8 cellular contexts compared by ENCODE assay signal in the genomic region with DNA sequence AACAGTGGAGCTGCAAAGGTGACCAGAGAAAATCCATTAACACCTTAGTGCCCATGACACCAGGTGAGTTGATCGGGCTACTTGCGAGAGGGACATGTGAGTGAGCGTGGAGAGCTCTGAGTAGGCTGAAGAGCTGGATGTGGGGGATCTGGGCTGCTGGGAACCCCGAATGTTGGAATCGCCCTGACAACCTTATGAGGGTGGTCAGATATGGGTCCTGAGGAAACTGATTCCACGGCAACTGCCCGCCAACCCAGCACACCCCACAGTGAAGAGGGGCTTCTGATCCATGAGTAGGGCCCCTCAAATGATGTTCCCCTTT. TPM values are rescaled to one million over a fixed set of nuclear protein-coding genes. Genes with fewer than 3 reads are reported as not detected.
DNase-seq lines count a peak whose midpoint lies in the region; ATAC-seq and TF ChIP-seq lines count a peak whose summit lies in the region.

No MANE protein-coding gene starts in this region.

- H3K27me3 ChIP-seq in H7 (ENCODE audit: control insufficient read depth, insufficient read depth, low read length): peaks cover 18% of the 10 kb centered on the region; the same call in 1 of the 2 replicates
- no peaks in the 10 kb centered on the region for H3K27me3 ChIP-seq in heart right ventricle
- no peaks in the 10 kb centered on the region for H3K27me3 ChIP-seq in skeletal muscle tissue (ENCODE audit: control insufficient read depth in 3 of 3, insufficient read depth in 3 of 3, low read length in 3 of 3)

- intact Hi-C loops in heart right ventricle (cut with DNase I): loop anchor here in 1 of 10 donors (10.0 kb wide), 1 partner anchor 199 kb away; the partner anchor contains the start of gene CEP350

- no peak for TF ChIP-seq CTCF in WI38 (IDR thresholded peaks at IDR 0.05; ENCODE audit: low read depth, low read length)
- TF ChIP-seq CTCF in heart right ventricle (IDR thresholded peaks at IDR 0.05): no peak

- H3K9me3 ChIP-seq in heart right ventricle (no peaks in the 10 kb centered on the region), skeletal muscle tissue (ENCODE audit: control insufficient read depth in 3 of 3, low read length in 3 of 3) (no peaks in the 10 kb centered on the region)

- H3K4me1 ChIP-seq in heart right ventricle (peaks cover 0 to 56% (median 32%) of the 10 kb centered on the region in 9 donors), skeletal muscle tissue (ENCODE audit: control insufficient read depth in 3 of 3, insufficient read depth in 3 of 3, low read length in 3 of 3) (peaks cover 22 to 45% (median 24%) of the 10 kb centered on the region in 3 donors)

- peak overlapping the region; percentile 75 to 97 (median 96) for H3K9ac ChIP-seq in skeletal muscle tissue (ENCODE audit: low read depth in 1 of 3, low read length in 3 of 3)

- 5 to 11% methylated on average over 7 of the region's 7 CpGs for WGBS in heart right ventricle, 2 donors

- H3K4me3 ChIP-seq in H7 (ENCODE audit: insufficient read depth, low read depth, low read length) (peak overlapping the region; percentile 92), WI38 (ENCODE audit: low read depth, low read length) (peak overlapping the region; percentile 57), heart right ventricle (peak overlapping the region; percentile 73 to 100 (median 95)), skeletal muscle tissue (ENCODE audit: low read length in 3 of 3) (peak overlapping the region; percentile 90 to 99 (median 99))

- peak overlapping the region; percentile 93 to 98 (median 96) for H3K27ac ChIP-seq in heart right ventricle
- peak overlapping the region; percentile 89 for H3K27ac ChIP-seq in skeletal muscle tissue (ENCODE audit: low read depth, low read length)

- ATAC-seq in heart right ventricle: peak in 3 of 8 donors; percentile 4 to 11 (median 7)
- no peak for ATAC-seq in GM21723 (IDR thresholded peaks at IDR 0.05; ENCODE audit: unreplicated experiment)
- no peak for ATAC-seq in GM21390 (IDR thresholded peaks at IDR 0.05; ENCODE audit: unreplicated experiment)
- ATAC-seq in activated CD4-positive, CD25-positive, alpha-beta regulatory T cell treated with anti-CD3 and anti-CD28 coated beads, Interleukin-2, amount 50 U/mL, for 24 hours: no peak

- H3K36me3 ChIP-seq in H7 (replicated peaks; ENCODE audit: control insufficient read depth, insufficient read depth, low read length) (no peaks in the 10 kb centered on the region), heart right ventricle (no peaks in the 10 kb centered on the region), skeletal muscle tissue (ENCODE audit: control insufficient read depth in 3 of 3, insufficient read depth in 3 of 3, low read length in 3 of 3) (no peaks in the 10 kb centered on the region)

- DNase-seq in H7 (no peak), heart right ventricle (no peak), EL (no peak)

RNA-seq across cellular contexts. Expression of gene QSOX1, which starts 0.7 kb away (rescaled TPM):
- total RNA-seq in H7 (2014; rRNA removed; shearing (Covaris generic)): 133 and 136 TPM in 2 replicates
- 100 to 1,000 TPM in 4 of 10 donors, 10 to 100 TPM in 6; 43.5 to 198 (median 84.6) TPM for total RNA-seq in heart right ventricle
- 100 to 1,000 TPM in 1 of 2 donors, 10 to 100 TPM in 1; 67.7 to 129 TPM for polyA plus RNA-seq in heart right ventricle
- 4.2 TPM for total RNA-seq in skeletal muscle tissue
